8 cellular contexts compared by ENCODE assay signal in genomic region chr11:115503886-115504278, GRCh38. TPM values are rescaled to one million over a fixed set of nuclear protein-coding genes. Genes with fewer than 3 reads are reported as not detected.
DNase-seq lines count a peak whose midpoint lies in the region; ATAC-seq and TF ChIP-seq lines count a peak whose summit lies in the region.

No MANE protein-coding gene starts in this region.

- no peaks in the 10 kb centered on the region for H3K9me3 ChIP-seq in NT2/D1 (ENCODE audit: insufficient read depth, low read length)

- TF ChIP-seq POLR2A in GM18505 (IDR thresholded peaks at IDR 0.05; ENCODE audit: borderline replicate concordance, extremely low read depth, insufficient read depth, insufficient read length), result no peak

- peaks cover 3% of the 10 kb centered on the region for H3K4me1 ChIP-seq in NT2/D1 (ENCODE audit: insufficient read depth, insufficient read length)

- H3K9ac ChIP-seq in NT2/D1 (ENCODE audit: insufficient read length, low read depth), result peak overlapping the region; percentile 77

- H3K27ac Mint-ChIP-seq in osteocyte (ENCODE audit: unreplicated experiment), result no peak overlapping the region

- TF ChIP-seq CTCF in osteocyte (IDR thresholded peaks at IDR 0.05), result no peak

- H3K36me3 Mint-ChIP-seq in osteocyte (ENCODE audit: unreplicated experiment), result no peaks in the 10 kb centered on the region

- H3K4me3 ChIP-seq in NT2/D1 (ENCODE audit: insufficient read length, low read depth), result peak overlapping the region; percentile 77

- DNase-seq in NT2/D1 (ENCODE audit: low read depth, low spot score), result no peak
- DNase-seq in osteocyte (ENCODE audit: extremely low spot score, unreplicated experiment), result no peak
- no peak for DNase-seq in NCI-H2107 (lab: John Stamatoyannopoulos, UW)

- no peaks in the 10 kb centered on the region for H3K9me3 Mint-ChIP-seq in osteocyte (ENCODE audit: unreplicated experiment)

- H3K4me3 Mint-ChIP-seq in osteocyte (ENCODE audit: unreplicated experiment), result peak overlapping the region; percentile 79

- peaks cover 35% of the 10 kb centered on the region for H3K27me3 Mint-ChIP-seq in osteocyte (ENCODE audit: unreplicated experiment)

- peak; percentile 3 for ATAC-seq in GM19395 (IDR thresholded peaks at IDR 0.05; ENCODE audit: unreplicated experiment)
- peak; percentile 10 for ATAC-seq in esophagus mucosa
- no peak for ATAC-seq in GM18517 (IDR thresholded peaks at IDR 0.05; ENCODE audit: unreplicated experiment)
- no peak for ATAC-seq in GM18505 (IDR thresholded peaks at IDR 0.05; ENCODE audit: unreplicated experiment)
- no peak for ATAC-seq in GM21825 (IDR thresholded peaks at IDR 0.05; ENCODE audit: unreplicated experiment)

- H3K4me1 Mint-ChIP-seq in osteocyte (ENCODE audit: unreplicated experiment), result peaks cover 7% of the 10 kb centered on the region

- peaks cover 38% of the 10 kb centered on the region for H3K27me3 ChIP-seq in NT2/D1 (ENCODE audit: insufficient read depth, insufficient read length)

- H3K36me3 ChIP-seq in NT2/D1 (ENCODE audit: insufficient read depth, insufficient read length, low read length), result no peaks in the 10 kb centered on the region

RNA-seq across cellular contexts. Expression of gene CADM1, which starts 0.3 kb away (rescaled TPM):
- 8.8 TPM for total RNA-seq in esophagus mucosa
- 19.6 and 24.2 TPM in 2 replicates for total RNA-seq in osteocyte

Comparison
In these comparisons a context has a peak if more than half of its experiments do, and no peak if none do; other contexts are left out.
1. ATAC-seq: peak in GM19395 (single experiment) and esophagus mucosa (single experiment); none in GM18517 (single experiment), GM18505 (single experiment) and GM21825 (single experiment).